Comparison of ENCODE assay signal across 18 cellular contexts in the genomic region with DNA sequence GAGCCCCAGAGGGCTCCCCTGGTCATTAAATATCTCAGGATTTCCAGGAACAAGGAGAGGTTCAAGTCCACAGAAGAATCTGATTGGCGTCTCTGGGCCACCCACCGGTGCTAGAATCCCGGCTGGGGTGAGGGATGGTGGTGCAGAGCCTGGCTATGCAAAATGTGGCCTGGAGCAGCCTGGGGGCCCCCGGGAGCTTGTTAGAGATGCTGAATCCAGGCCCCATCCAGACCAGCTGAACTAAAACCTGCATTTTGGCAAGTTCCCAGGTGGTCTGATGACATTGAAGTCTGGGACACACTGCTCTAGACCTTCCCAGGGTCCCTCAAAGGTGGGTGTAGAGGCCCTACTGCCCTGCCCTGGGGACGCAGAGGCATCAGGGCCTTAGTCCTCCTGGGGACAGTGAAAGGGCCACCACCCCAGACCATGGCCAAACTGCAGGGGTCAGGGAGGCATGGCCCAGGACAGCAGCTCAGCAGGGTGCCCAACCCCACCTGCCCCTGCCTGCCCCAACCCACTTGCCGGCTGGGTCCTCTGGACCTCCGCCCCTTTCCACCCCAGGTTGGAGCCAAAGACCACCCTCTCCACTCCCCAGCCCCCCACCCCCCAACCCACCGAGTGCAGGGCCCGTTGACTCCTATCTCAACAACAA. TPM values are rescaled to one million over a fixed set of nuclear protein-coding genes. Genes with fewer than 3 reads are reported as not detected.
"Had no signal": no experiment of that assay in that cellular context is flagged by ENCODE, and none has a peak within 500 bp of the region (broad histone marks: within the 10 kb centered on the region; RNA-seq: fewer than 3 reads in every experiment).

No MANE protein-coding gene starts in this region.

- H3K27me3 ChIP-seq: foreskin keratinocyte, tibial nerve had no signal

- H3K4me1 ChIP-seq: foreskin keratinocyte, prostate gland had no signal

- H3K27ac ChIP-seq: foreskin keratinocyte, prostate gland, tibial nerve, WERI-Rb-1 had no signal

- H3K36me3 ChIP-seq: prostate gland, WERI-Rb-1 had no signal

- H3K9me3 Mint-ChIP-seq: activated T-helper 1 cell treated with anti-CD3 and anti-CD28 coated beads, Interleukin-12 subunit alpha, Interleukin-12 subunit beta, Interleukin-2, Interleukin-4 antibody, amounts not matched to agents 30 ng/mL and 10 ng/mL and 1 ng/mL, durations not matched to agents 14 hours and 24 hours and 36 hours had no signal

- H3K9me3 ChIP-seq: prostate gland had no signal

- H3K27me3 Mint-ChIP-seq: dendritic cell treated with granulocyte-macrophage colony-stimulating factor and Interleukin-4, amounts not matched to agents 40 ng/mL and 50 ng/mL, for 4 days had no signal

- DNase-seq: activated CD4-positive, alpha-beta T cell treated with anti-CD3 and anti-CD28 coated beads for 48 hours; activated naive CD4-positive, alpha-beta T cell treated with Interleukin-2 at 50 U/mL for 16 hours; anterior cingulate cortex; cerebellar nuclear complex; effector memory CD4-positive, alpha-beta T cell; foreskin keratinocyte; immature natural killer cell; left colon; mammary epithelial cell; occipital lobe; T-helper 17 cell; WERI-Rb-1 had no signal

- ATAC-seq: foreskin keratinocyte, left colon, T-helper 17 cell had no signal

- H3K4me3 Mint-ChIP-seq: activated T-helper 1 cell treated with anti-CD3 and anti-CD28 coated beads, Interleukin-12 subunit alpha, Interleukin-12 subunit beta, Interleukin-2, Interleukin-4 antibody, amounts not matched to agents 30 ng/mL and 10 ng/mL and 1 ng/mL, durations not matched to agents 14 hours and 24 hours and 36 hours; dendritic cell treated with granulocyte-macrophage colony-stimulating factor and Interleukin-4, amounts not matched to agents 40 ng/mL and 50 ng/mL, for 4 days; immature natural killer cell; nephron; stimulated activated memory B cell treated with anti-CD40 and anti-IgM and Interleukin-4, amounts not matched to agents 10 μg/mL and 1 μg/mL and 100 μg/mL, for 72 hours; T-helper 17 cell had no signal

- H3K36me3 Mint-ChIP-seq: immature natural killer cell; stimulated activated memory B cell treated with anti-CD40 and anti-IgM and Interleukin-4, amounts not matched to agents 10 μg/mL and 1 μg/mL and 100 μg/mL, for 72 hours had no signal

- H3K4me1 Mint-ChIP-seq: immature natural killer cell; stimulated activated memory B cell treated with anti-CD40 and anti-IgM and Interleukin-4, amounts not matched to agents 10 μg/mL and 1 μg/mL and 100 μg/mL, for 72 hours; T-helper 17 cell had no signal

- H3K27ac Mint-ChIP-seq: activated T-helper 1 cell treated with anti-CD3 and anti-CD28 coated beads, Interleukin-12 subunit alpha, Interleukin-12 subunit beta, Interleukin-2, Interleukin-4 antibody, amounts not matched to agents 30 ng/mL and 10 ng/mL and 1 ng/mL, durations not matched to agents 14 hours and 24 hours and 36 hours; dendritic cell treated with granulocyte-macrophage colony-stimulating factor and Interleukin-4, amounts not matched to agents 40 ng/mL and 50 ng/mL, for 4 days; immature natural killer cell; stimulated activated memory B cell treated with anti-CD40 and anti-IgM and Interleukin-4, amounts not matched to agents 10 μg/mL and 1 μg/mL and 100 μg/mL, for 72 hours; T-helper 17 cell had no signal

- H3K4me3 ChIP-seq: prostate gland, tibial nerve had no signal

RNA-seq across cellular contexts. Expression of a gene that starts 34.7 kb away (rescaled TPM):
- total RNA-seq: activated T-helper 1 cell treated with anti-CD3 and anti-CD28 coated beads, Interleukin-12 subunit alpha, Interleukin-12 subunit beta, Interleukin-2, Interleukin-4 antibody, amounts not matched to agents 30 ng/mL and 10 ng/mL and 1 ng/mL, durations not matched to agents 14 hours and 24 hours and 36 hours; foreskin keratinocyte; T-helper 17 cell had no signal
- polyA plus RNA-seq: foreskin keratinocyte had no signal
